ENCODE assay signal across 9 cellular contexts in the genomic region with DNA sequence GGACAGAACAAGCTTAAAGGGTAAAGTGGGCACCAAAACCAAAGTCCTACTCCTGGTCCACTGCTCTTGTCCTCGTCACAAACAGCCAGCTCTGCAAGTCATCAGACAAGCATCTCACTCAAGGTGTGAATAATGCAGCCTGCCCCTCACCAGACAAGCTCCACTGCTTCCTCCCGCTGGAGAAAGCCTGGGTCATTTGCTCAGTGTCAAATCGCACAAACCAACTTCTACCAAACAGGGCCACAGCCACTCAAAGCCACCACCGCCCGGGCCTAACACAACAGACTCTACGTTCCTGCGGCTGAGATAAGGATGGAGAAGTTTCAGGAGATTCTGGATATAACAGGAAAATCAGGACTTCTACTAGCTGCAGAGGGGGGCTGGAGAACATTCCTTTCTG. TPM values are rescaled to one million over a fixed set of nuclear protein-coding genes. Genes with fewer than 3 reads are reported as not detected.
DNase-seq lines count a peak whose midpoint lies in the region; ATAC-seq and TF ChIP-seq lines count a peak whose summit lies in the region.
"Had no signal": no experiment of that assay in that cellular context is flagged by ENCODE, and none has a peak within 500 bp of the region (broad histone marks: within the 10 kb centered on the region; RNA-seq: fewer than 3 reads in every experiment).

No MANE protein-coding gene starts in this region.

- H3K27me3 Mint-ChIP-seq in activated naive CD8-positive, alpha-beta T cell treated with anti-CD3 and anti-CD28 coated beads, Interleukin-2, amount 50 U/mL, for 24 hours, result no peaks in the 10 kb centered on the region

- H2BK15ac ChIP-seq in mesendoderm (replicated peaks; ENCODE audit: low read depth), result no peak overlapping the region

- peaks cover 7% of the 10 kb centered on the region for H3K9me3 Mint-ChIP-seq in activated naive CD8-positive, alpha-beta T cell treated with anti-CD3 and anti-CD28 coated beads, Interleukin-2, amount 50 U/mL, for 24 hours

- H3K4me1 ChIP-seq in right atrium auricular region (peaks cover 0 to 56% of the 10 kb centered on the region in 2 donors), mesendoderm (ENCODE audit: control insufficient read depth, low read depth, low read length) (peaks cover 21% of the 10 kb centered on the region), vagina (peaks cover 65% of the 10 kb centered on the region)

- H3K23ac ChIP-seq in mesendoderm (ENCODE audit: low read length), result no peak overlapping the region

- H3K9ac ChIP-seq in mesendoderm (ENCODE audit: low read length), result peak overlapping the region; percentile 97

- no peak for DNase-seq in right atrium auricular region (ENCODE audit: low spot score)
- DNase-seq in cardiac septum (ENCODE audit: low spot score), result no peak
- DNase-seq in activated naive CD8-positive, alpha-beta T cell treated with anti-CD3 and anti-CD28 coated beads, Interleukin-2, amount 50 U/mL, for 24 hours, result no peak
- peak; percentile 70 for DNase-seq in mesendoderm
- DNase-seq in vagina (ENCODE audit: extremely low spot score in 2 of 2), result no peak
- DNase-seq: substantia nigra had no signal

- H3K18ac ChIP-seq in mesendoderm (ENCODE audit: low read length), result no peak overlapping the region

- H3K27ac Mint-ChIP-seq in activated naive CD8-positive, alpha-beta T cell treated with anti-CD3 and anti-CD28 coated beads, Interleukin-2, amount 50 U/mL, for 24 hours, result no peak overlapping the region

- H2AK5ac ChIP-seq in mesendoderm (ENCODE audit: low read length), result no peak overlapping the region

- H3K4me3 ChIP-seq in right atrium auricular region (no peak overlapping the region), mesendoderm (ENCODE audit: low read length) (no peak overlapping the region), vagina (peak overlapping the region; percentile 12 to 98)

- no peak for ATAC-seq in activated naive CD8-positive, alpha-beta T cell treated with anti-CD3 and anti-CD28 coated beads, Interleukin-2, amount 50 U/mL, for 24 hours
- ATAC-seq in HG03469 (IDR thresholded peaks at IDR 0.05; ENCODE audit: unreplicated experiment) (no peak), HG02870 (IDR thresholded peaks at IDR 0.05; ENCODE audit: unreplicated experiment) (no peak), HG02610 (IDR thresholded peaks at IDR 0.05; ENCODE audit: unreplicated experiment) (no peak)

- H3K36me3 Mint-ChIP-seq in activated naive CD8-positive, alpha-beta T cell treated with anti-CD3 and anti-CD28 coated beads, Interleukin-2, amount 50 U/mL, for 24 hours (ENCODE audit: low read depth), result peaks cover 55% of the 10 kb centered on the region

- TF ChIP-seq POLR2A in vagina (IDR thresholded peaks at IDR 0.05), result no peak

- no peak overlapping the region for H3K4ac ChIP-seq in mesendoderm (ENCODE audit: low read depth, low read length)

- no CpG with 5 or more reads among the region's 7 CpGs for WGBS in mesendoderm (ENCODE audit: extremely low coverage, insufficient coverage, low lambda C conversion rate)

- H3K4me1 Mint-ChIP-seq in activated naive CD8-positive, alpha-beta T cell treated with anti-CD3 and anti-CD28 coated beads, Interleukin-2, amount 50 U/mL, for 24 hours, result peaks cover 81% of the 10 kb centered on the region

- H3K4me2 ChIP-seq in mesendoderm (ENCODE audit: low read length), result peak overlapping the region; percentile 72

- no peak overlapping the region for H2BK5ac ChIP-seq in mesendoderm (ENCODE audit: low read length)

- no peak overlapping the region for H4K8ac ChIP-seq in mesendoderm (ENCODE audit: low read depth, low read length)

- H3K4me3 Mint-ChIP-seq in activated naive CD8-positive, alpha-beta T cell treated with anti-CD3 and anti-CD28 coated beads, Interleukin-2, amount 50 U/mL, for 24 hours, result peak overlapping the region; percentile 78

- peaks cover 21% of the 10 kb centered on the region for H3K36me3 ChIP-seq in right atrium auricular region
- peaks cover 33% of the 10 kb centered on the region for H3K36me3 ChIP-seq in mesendoderm (ENCODE audit: control insufficient read depth, insufficient read depth, low read length)
- H3K36me3 ChIP-seq in vagina, result peaks cover 0 to 44% of the 10 kb centered on the region in 2 donors

- TF ChIP-seq CTCF in right atrium auricular region (IDR thresholded peaks at IDR 0.05) (no peak), vagina (IDR thresholded peaks at IDR 0.05) (no peak)

- H4K5ac ChIP-seq in mesendoderm (ENCODE audit: low read length), result no peak overlapping the region

- H3K9me3 ChIP-seq in right atrium auricular region (no peaks in the 10 kb centered on the region), vagina (no peaks in the 10 kb centered on the region)

- H3K79me1 ChIP-seq in mesendoderm (ENCODE audit: low read length), result peaks cover 31% of the 10 kb centered on the region

- H3K27me3 ChIP-seq in right atrium auricular region, result no peaks in the 10 kb centered on the region
- H3K27me3 ChIP-seq in mesendoderm (ENCODE audit: insufficient read depth, low read length, poor library complexity), result no peaks in the 10 kb centered on the region
- no peaks in the 10 kb centered on the region for H3K27me3 ChIP-seq in vagina

- intact Hi-C loops in cardiac septum (cut with DNase I), result loop anchor here (10.0 kb wide), 2 partner anchors 88 to 518 kb away; partner anchors contain the start of gene YIPF1
- intact Hi-C loops in vagina (cut with DNase I), result loop anchor here (10.0 kb wide), 1 partner anchor 78 kb away; no protein-coding TSS in a partner anchor

- no peak overlapping the region for H2BK120ac ChIP-seq in mesendoderm (ENCODE audit: low read depth, low read length)

- H3K27ac ChIP-seq in right atrium auricular region (peak overlapping the region; percentile 28 to 62), mesendoderm (ENCODE audit: low read depth, low read length) (no peak overlapping the region), vagina (peak overlapping the region; percentile 66)

- peak overlapping the region; percentile 95 for H3K56ac ChIP-seq in mesendoderm (ENCODE audit: low read length)

- H3K79me2 ChIP-seq in mesendoderm (ENCODE audit: control insufficient read depth, insufficient read depth, low read length), result peaks cover 75% of the 10 kb centered on the region

RNA-seq across cellular contexts. Expression of gene SSBP3, which starts 3.3 kb away (rescaled TPM):
- total RNA-seq in right atrium auricular region (10 to 100 TPM; 15.2 to 16.6 TPM), cardiac septum (45.4 TPM), vagina (70.7 TPM)
- polyA plus RNA-seq in mesendoderm (2013, experiment 1 of 2), result 143 TPM
- polyA plus RNA-seq in mesendoderm (2013, experiment 2 of 2), result 152 TPM

Comparison
In these comparisons a context has a peak if more than half of its experiments do, and no peak if none do; other contexts are left out.
1. H3K4me3 ChIP-seq: peak in vagina (2 of 2); none in right atrium auricular region (0 of 2) and mesendoderm (single experiment).